ENCODE assay signal across 26 cellular contexts in genomic region chr16:3752984-3753383, GRCh38.
"Had no signal": no experiment of that assay in that cellular context is flagged by ENCODE, and none has a peak within 500 bp of the region (broad histone marks: within the 10 kb centered on the region; RNA-seq: fewer than 3 reads in every experiment).

No MANE protein-coding gene starts in this region.

- H3K27me3 Mint-ChIP-seq: activated naive CD8-positive, alpha-beta T cell treated with anti-CD3 and anti-CD28 coated beads, Interleukin-2, amount 10 ng/mL, durations not matched to agents 7 days and 5 days; activated T-cell treated with anti-CD3 and anti-CD28 coated beads, Interleukin-2, amount 50 U/mL, for 24 hours; memory B cell; naive thymus-derived CD4-positive, alpha-beta T cell; stimulated activated memory B cell treated with anti-CD40 and anti-IgM and Interleukin-4, amounts not matched to agents 10 μg/mL and 1 μg/mL and 100 μg/mL, for 72 hours had no signal

- H3K4me1 ChIP-seq: prostate gland, suprapubic skin had no signal

- H3K4me3 Mint-ChIP-seq: activated naive CD4-positive, alpha-beta T cell treated with anti-CD3 and anti-CD28 coated beads for 36 hours; activated naive CD8-positive, alpha-beta T cell treated with anti-CD3 and anti-CD28 coated beads, Interleukin-2, amount 10 ng/mL, durations not matched to agents 7 days and 5 days; activated T-cell treated with anti-CD3 and anti-CD28 coated beads, Interleukin-2, amount 50 U/mL, for 24 hours; memory B cell; naive thymus-derived CD4-positive, alpha-beta T cell; neural crest cell; stimulated activated memory B cell treated with anti-CD40 and anti-IgM and Interleukin-4, amounts not matched to agents 10 μg/mL and 1 μg/mL and 100 μg/mL, for 72 hours; T-helper 2 cell treated with Interferon-gamma antibody and Interleukin-4, amounts not matched to agents 5 μg/mL and 100 μg/mL, for 36 hours had no signal

- DNase-seq: activated CD4-positive, alpha-beta T cell treated with anti-CD3 and anti-CD28 coated beads, Interleukin-2, amount 50 U/mL, for 4 hours; activated CD8-positive, alpha-beta memory T cell treated with anti-CD3 and anti-CD28 coated beads for 24 hours; activated CD8-positive, alpha-beta memory T cell treated with anti-CD3 and anti-CD28 coated beads, Interleukin-2, amount 50 U/mL, for 4 hours; activated naive CD4-positive, alpha-beta T cell treated with anti-CD3 and anti-CD28 coated beads for 36 hours; activated naive CD8-positive, alpha-beta T cell treated with anti-CD3 and anti-CD28 coated beads, Interleukin-2, amount 10 ng/mL, durations not matched to agents 7 days and 5 days; activated T-cell treated with anti-CD3 and anti-CD28 coated beads, Interleukin-2, amount 50 U/mL, for 24 hours; amniotic stem cell; cerebellar nuclear complex; cortex of kidney; left colon; mucosa of descending colon; naive thymus-derived CD4-positive, alpha-beta T cell; right cardiac atrium; small intestine; stimulated activated CD4-positive, alpha-beta T cell treated with anti-CD3 and anti-CD28 coated beads, Interleukin-15, amount 100 ng/mL, for 24 hours; stomach; WERI-Rb-1 had no signal

- H3K4me3 ChIP-seq: mucosa of descending colon, prostate gland, stomach, suprapubic skin, tibial nerve had no signal

- H3K27ac Mint-ChIP-seq: activated naive CD4-positive, alpha-beta T cell treated with anti-CD3 and anti-CD28 coated beads for 36 hours; activated naive CD8-positive, alpha-beta T cell treated with anti-CD3 and anti-CD28 coated beads, Interleukin-2, amount 10 ng/mL, durations not matched to agents 7 days and 5 days; activated T-helper 2 cell treated with anti-CD3 and anti-CD28 coated beads, Interferon-gamma antibody, Interleukin-2, Interleukin-4, amounts not matched to agents 10 μg/mL and 5 μg/mL and 100 μg/mL, durations not matched to agents 14 hours and 24 hours and 36 hours; memory B cell; stimulated activated memory B cell treated with anti-CD40 and anti-IgM and Interleukin-4, amounts not matched to agents 10 μg/mL and 1 μg/mL and 100 μg/mL, for 72 hours; T-helper 2 cell treated with Interferon-gamma antibody and Interleukin-4, amounts not matched to agents 5 μg/mL and 100 μg/mL, for 36 hours had no signal

- H3K9me3 Mint-ChIP-seq: activated naive CD4-positive, alpha-beta T cell treated with anti-CD3 and anti-CD28 coated beads for 36 hours; activated naive CD8-positive, alpha-beta T cell treated with anti-CD3 and anti-CD28 coated beads, Interleukin-2, amount 10 ng/mL, durations not matched to agents 7 days and 5 days; activated T-cell treated with anti-CD3 and anti-CD28 coated beads, Interleukin-2, amount 50 U/mL, for 24 hours; activated T-helper 2 cell treated with anti-CD3 and anti-CD28 coated beads, Interferon-gamma antibody, Interleukin-2, Interleukin-4, amounts not matched to agents 10 μg/mL and 5 μg/mL and 100 μg/mL, durations not matched to agents 14 hours and 24 hours and 36 hours; memory B cell; neural crest cell; stimulated activated memory B cell treated with anti-CD40 and anti-IgM and Interleukin-4, amounts not matched to agents 10 μg/mL and 1 μg/mL and 100 μg/mL, for 72 hours; T-helper 2 cell treated with Interferon-gamma antibody and Interleukin-4, amounts not matched to agents 5 μg/mL and 100 μg/mL, for 36 hours had no signal

- H3K27me3 ChIP-seq: stomach, suprapubic skin, tibial nerve had no signal

- H3K27ac ChIP-seq: epithelial cell of prostate, prostate gland, stomach, suprapubic skin, tibial nerve, WERI-Rb-1 had no signal

- ATAC-seq: left colon; mucosa of descending colon; naive thymus-derived CD4-positive, alpha-beta T cell; right cardiac atrium; stimulated activated memory B cell treated with anti-CD40 and anti-IgM and Interleukin-4, amounts not matched to agents 10 μg/mL and 1 μg/mL and 100 μg/mL, for 72 hours had no signal
